Comparison of ENCODE assay signal across 21 cellular contexts in the genomic region with DNA sequence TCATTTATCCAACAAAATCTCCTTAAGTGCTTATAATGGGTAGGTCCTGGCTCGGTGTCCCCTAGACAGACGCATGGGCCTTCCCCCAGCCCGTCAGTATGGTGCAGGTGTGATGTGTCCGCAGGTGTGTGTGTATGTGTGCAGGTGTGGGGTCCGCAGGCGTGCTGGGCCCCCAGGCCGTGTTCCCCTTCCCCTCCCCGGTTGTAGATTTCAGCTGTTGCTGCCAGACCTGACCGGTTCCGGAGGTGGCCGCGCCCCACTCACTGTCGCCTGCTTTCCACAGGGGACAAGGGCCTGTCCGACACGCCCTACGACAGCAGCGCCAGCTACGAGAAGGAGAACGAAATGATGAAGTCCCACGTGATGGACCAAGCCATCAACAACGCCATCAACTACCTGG. TPM values are rescaled to one million over a fixed set of nuclear protein-coding genes. Genes with fewer than 3 reads are reported as not detected.
DNase-seq lines count a peak whose midpoint lies in the region; ATAC-seq, FAIRE-seq and TF ChIP-seq lines count a peak whose summit lies in the region.
"Had no signal": no experiment of that assay in that cellular context is flagged by ENCODE, and none has a peak within 500 bp of the region (broad histone marks: within the 10 kb centered on the region; RNA-seq: fewer than 3 reads in every experiment).

No MANE protein-coding gene starts in this region.

- CTCF ChIA-PET in SK-N-SH (lab: Yijun Ruan, JAX) = interaction anchor here (5.7 to 6.7 kb wide), 2 partner anchors 19 to 193 kb away, joined by 27 to 31 read pairs; no protein-coding TSS in a partner anchor

- no peak for DNase-seq in SK-N-SH
- no peak for DNase-seq in GM23338 (ENCODE audit: low spot score)
- no peak for DNase-seq in activated naive CD8-positive, alpha-beta T cell treated with anti-CD3 and anti-CD28 coated beads for 36 hours
- DNase-seq in stimulated activated effector memory CD8-positive, alpha-beta T cell treated with anti-CD3 and anti-CD28 coated beads, Interleukin-12 subunit alpha, Interleukin-12 subunit beta, amount 100 ng/mL, for 72 hours (ENCODE audit: low spot score in 2 of 2) = no peak
- no peak for DNase-seq in head of caudate nucleus
- no peak for DNase-seq in kidney
- DNase-seq: CD4-positive, alpha-beta memory T cell; DMS153; EL; GM23248; MM.1S; NCI-H2081; NCI-H2171 treated with DMSO at 0.1 percent for 48 hours; NCI-H748 treated with DMSO at 0.1 percent for 48 hours; OCI-M1; SHP77 had no signal

- no peaks in the 10 kb centered on the region for H3K36me3 ChIP-seq in SK-N-SH (replicated peaks in 1 of 2; ENCODE audit: control insufficient read depth in 1 of 2, insufficient read depth in 2 of 2, low read length in 1 of 2)
- no peaks in the 10 kb centered on the region for H3K36me3 ChIP-seq in GM23338 (ENCODE audit: insufficient read depth)
- no peaks in the 10 kb centered on the region for H3K36me3 ChIP-seq in kidney (ENCODE audit: control insufficient read depth in 1 of 2, insufficient read depth in 2 of 2, low read length in 2 of 2)

- no peaks in the 10 kb centered on the region for H3F3A ChIP-seq in SK-N-SH (replicated peaks; ENCODE audit: insufficient read depth)
- H3F3A ChIP-seq in GM23338 (replicated peaks; ENCODE audit: low read depth) = no peaks in the 10 kb centered on the region

- no peaks in the 10 kb centered on the region for H3K36me3 Mint-ChIP-seq in GM23338 (ENCODE audit: low read depth)
- H3K36me3 Mint-ChIP-seq in activated naive CD8-positive, alpha-beta T cell treated with anti-CD3 and anti-CD28 coated beads for 36 hours = peaks cover 76% of the 10 kb centered on the region
- peaks cover 100% of the 10 kb centered on the region for H3K36me3 Mint-ChIP-seq in stimulated activated effector memory CD8-positive, alpha-beta T cell treated with anti-CD3 and anti-CD28 coated beads, Interleukin-12 subunit alpha, Interleukin-12 subunit beta, amount 100 ng/mL, for 72 hours

- TF ChIP-seq EP300 in SK-N-SH (IDR thresholded peaks at IDR 0.05; ENCODE audit: borderline replicate concordance in 1 of 2, low read depth in 1 of 2, low read length in 1 of 2) = no peak

- H3K27me3 Mint-ChIP-seq in GM23338 (ENCODE audit: insufficient read depth, low read depth, poor library complexity) = peaks cover 4% of the 10 kb centered on the region
- H3K27me3 Mint-ChIP-seq in activated naive CD8-positive, alpha-beta T cell treated with anti-CD3 and anti-CD28 coated beads for 36 hours = no peaks in the 10 kb centered on the region
- H3K27me3 Mint-ChIP-seq: CD4-positive, alpha-beta memory T cell had no signal

- H3K4me3 ChIP-seq in SK-N-SH (ENCODE audit: low read depth in 2 of 2, low read length in 1 of 2) (peak overlapping the region in 1 of 2 experiments; percentile 26; a peak in 1 of 4 replicates), GM23338 (no peak overlapping the region), kidney (ENCODE audit: low read length in 2 of 2) (no peak overlapping the region)
- H3K4me3 ChIP-seq: BLaER1, GM12878, GM23248 had no signal

- H3K9me2 ChIP-seq in SK-N-SH (no peaks in the 10 kb centered on the region), GM23338 (ENCODE audit: insufficient read depth) (no peaks in the 10 kb centered on the region)

- H3K9me3 Mint-ChIP-seq in GM23338 = no peaks in the 10 kb centered on the region
- no peaks in the 10 kb centered on the region for H3K9me3 Mint-ChIP-seq in activated naive CD8-positive, alpha-beta T cell treated with anti-CD3 and anti-CD28 coated beads for 36 hours
- H3K9me3 Mint-ChIP-seq in stimulated activated effector memory CD8-positive, alpha-beta T cell treated with anti-CD3 and anti-CD28 coated beads, Interleukin-12 subunit alpha, Interleukin-12 subunit beta, amount 100 ng/mL, for 72 hours = no peaks in the 10 kb centered on the region

- TF ChIP-seq RAD21 in SK-N-SH (IDR thresholded peaks at IDR 0.05; ENCODE audit: low read length) = no peak

- H3K4me1 ChIP-seq in SK-N-SH (ENCODE audit: control insufficient read depth in 1 of 2, insufficient read depth in 2 of 2, low read depth in 1 of 2, low read length in 1 of 2) (peaks cover 0 to 9% of the 10 kb centered on the region in 2 experiments; a peak in 1 of 4 replicates), GM23338 (ENCODE audit: insufficient read depth) (no peaks in the 10 kb centered on the region), kidney (ENCODE audit: control insufficient read depth in 1 of 2, insufficient read depth in 1 of 2, low read depth in 1 of 2, low read length in 2 of 2) (no peaks in the 10 kb centered on the region)

- no peaks in the 10 kb centered on the region for H3K4me1 Mint-ChIP-seq in GM23338
- peaks cover 73% of the 10 kb centered on the region for H3K4me1 Mint-ChIP-seq in activated naive CD8-positive, alpha-beta T cell treated with anti-CD3 and anti-CD28 coated beads for 36 hours
- peaks cover 68% of the 10 kb centered on the region for H3K4me1 Mint-ChIP-seq in stimulated activated effector memory CD8-positive, alpha-beta T cell treated with anti-CD3 and anti-CD28 coated beads, Interleukin-12 subunit alpha, Interleukin-12 subunit beta, amount 100 ng/mL, for 72 hours

- 0 out of 2 replicates have a peak overlapping the region, but pooled peaks have one; percentile 18 for H3K4me2 ChIP-seq in SK-N-SH
- no peak overlapping the region for H3K4me2 ChIP-seq in GM23338
- H3K4me2 ChIP-seq: BLaER1 had no signal

- H3K9me3 ChIP-seq in SK-N-SH (no peaks in the 10 kb centered on the region), kidney (ENCODE audit: control insufficient read depth in 1 of 2, low read length in 2 of 2) (no peaks in the 10 kb centered on the region)

- H4K20me1 ChIP-seq in SK-N-SH (ENCODE audit: insufficient read depth) (no peaks in the 10 kb centered on the region), GM23338 (replicated peaks; ENCODE audit: insufficient read depth) (no peaks in the 10 kb centered on the region)

- H3K27ac Mint-ChIP-seq in GM23338 = no peak overlapping the region
- peak overlapping the region; percentile 29 for H3K27ac Mint-ChIP-seq in activated naive CD8-positive, alpha-beta T cell treated with anti-CD3 and anti-CD28 coated beads for 36 hours
- H3K27ac Mint-ChIP-seq in stimulated activated effector memory CD8-positive, alpha-beta T cell treated with anti-CD3 and anti-CD28 coated beads, Interleukin-12 subunit alpha, Interleukin-12 subunit beta, amount 100 ng/mL, for 72 hours = peak overlapping the region; percentile 93

- H3K4me3 Mint-ChIP-seq in GM23338 = peak overlapping the region; percentile 9; the same call in 1 of the 3 replicates
- no peak overlapping the region for H3K4me3 Mint-ChIP-seq in activated naive CD8-positive, alpha-beta T cell treated with anti-CD3 and anti-CD28 coated beads for 36 hours
- no peak overlapping the region for H3K4me3 Mint-ChIP-seq in stimulated activated effector memory CD8-positive, alpha-beta T cell treated with anti-CD3 and anti-CD28 coated beads, Interleukin-12 subunit alpha, Interleukin-12 subunit beta, amount 100 ng/mL, for 72 hours
- H3K4me3 Mint-ChIP-seq: CD4-positive, alpha-beta memory T cell had no signal

- TF ChIP-seq CTCF in SK-N-SH (IDR thresholded peaks at IDR 0.05) (no peak), GM23338 (conservative IDR thresholded peaks at IDR 0.05; ENCODE audit: low read depth in 2 of 2) (no peak), kidney (IDR thresholded peaks at IDR 0.05; ENCODE audit: borderline replicate concordance, extremely low read depth, insufficient read depth) (no peak)

- H3K27ac ChIP-seq in SK-N-SH (ENCODE audit: low read depth in 2 of 2, low read length in 1 of 2) = no peak overlapping the region
- H3K27ac ChIP-seq in GM23338 (ENCODE audit: low read depth) = no peak overlapping the region
- H3K27ac ChIP-seq in kidney (ENCODE audit: low read depth in 2 of 2, low read length in 2 of 2) = no peak overlapping the region
- H3K27ac ChIP-seq: BLaER1, GM23248 had no signal

- peaks cover 34% of the 10 kb centered on the region for H3K27me3 ChIP-seq in SK-N-SH (ENCODE audit: insufficient read depth)
- no peaks in the 10 kb centered on the region for H3K27me3 ChIP-seq in GM23338 (ENCODE audit: insufficient read depth)
- H3K27me3 ChIP-seq: BLaER1 had no signal

- FAIRE-seq in kidney (lab: Jason Lieb, UNC) = no peak
- FAIRE-seq: GM12878, GM19239 had no signal

- POLR2A ChIA-PET in SK-N-SH (lab: Yijun Ruan, JAX) = no interaction called here

- H3K79me2 ChIP-seq in SK-N-SH (ENCODE audit: insufficient read depth) (no peaks in the 10 kb centered on the region), GM23338 (replicated peaks; ENCODE audit: insufficient read depth) (no peaks in the 10 kb centered on the region)

- no peak overlapping the region for H3K9ac ChIP-seq in SK-N-SH
- no peak overlapping the region for H3K9ac ChIP-seq in kidney (ENCODE audit: low read length in 2 of 2)
- H3K9ac ChIP-seq: BLaER1, GM23248 had no signal

- ATAC-seq in SK-N-SH treated with all-trans-retinoic acid at 6 μM for 48 hours (no peak), GM23338 (no peak), HG02885 (IDR thresholded peaks at IDR 0.05; ENCODE audit: poor library complexity, unreplicated experiment) (no peak)
- ATAC-seq in stimulated activated effector memory CD8-positive, alpha-beta T cell treated with anti-CD3 and anti-CD28 coated beads, Interleukin-12 subunit alpha, Interleukin-12 subunit beta, amount 100 ng/mL, for 72 hours = no peak
- ATAC-seq: GM12878 had no signal

- 31% methylated on average over 19 of the region's 21 CpGs for WGBS in SK-N-SH (ENCODE audit: low lambda C conversion rate)

- H2AFZ ChIP-seq in SK-N-SH (ENCODE audit: low read depth) (no peak overlapping the region), GM23338 (no peak overlapping the region)
- H2AFZ ChIP-seq: GM23248 had no signal

- intact Hi-C loops in head of caudate nucleus (cut with DNase I) = no loop called here
- intact Hi-C loops in kidney (cut with DNase I) = no loop called here

TF ChIP-seq in SK-N-SH, 30 proteins besides CTCF, POLR2A, EP300 and RAD21 (continues in another document):
- TF ChIP-seq TEAD4 (IDR thresholded peaks at IDR 0.05; ENCODE audit: borderline replicate concordance, insufficient read depth) (no peak), RXRA (IDR thresholded peaks at IDR 0.05; ENCODE audit: borderline replicate concordance, low read depth) (no peak)

TF ChIP-seq in SK-N-SH treated with all-trans-retinoic acid at 6 μM for 48 hours, 23 proteins besides CTCF, POLR2A, EP300 and RAD21 (continues in another document):
- no peak for TF ChIP-seq GLIS3 (CRISPR knock-in tag; IDR thresholded peaks at IDR 0.05)

TF ChIP-seq in GM23338, 12 proteins besides CTCF, POLR2A, EP300 and RAD21 (continues in another document):
- TF ChIP-seq POLR2AphosphoS5 (IDR thresholded peaks at IDR 0.05; ENCODE audit: low read depth) = no peak

RNA-seq across cellular contexts. Expression of gene FIGNL1, which starts 50.5 kb away (rescaled TPM):
- polyA plus RNA-seq in SK-N-SH (2012; rRNA removed) (6.7 and 8.6 TPM in 2 replicates), GM23338 (2016; fragmentation: Nextera tagmentation; extraction: Ambion mirVana) (5.5 and 6.6 TPM in 2 replicates), kidney (ENCODE audit: insufficient read depth, low read depth, low replicate concordance) (2.4 TPM)
- 7.3 and 7.7 TPM in 2 replicates for polyA plus RNA-seq in SK-N-SH (2012; cell fraction: cytosol; rRNA removed)
- polyA plus RNA-seq in SK-N-SH (2012; cell fraction: nucleus; rRNA removed) = 7.3 and 12.9 TPM in 2 replicates
- total RNA-seq in GM23338 (2014; rRNA removed; shearing (Covaris generic)) = 15.8 and 24.9 TPM in 2 replicates
- total RNA-seq in activated naive CD8-positive, alpha-beta T cell treated with anti-CD3 and anti-CD28 coated beads for 36 hours = 10 to 100 TPM; 47.5 to 47.6 TPM
- total RNA-seq in kidney = 5.8 TPM
